ENCODE assay signal across 31 cellular contexts in genomic region chr16:1313721-1314120, GRCh38. TPM values are rescaled to one million over a fixed set of nuclear protein-coding genes. Genes with fewer than 3 reads are reported as not detected.
A peak's percentile ranks its signal among the peaks of the same experiment; 100 is the strongest.
DNase-seq lines count a peak whose midpoint lies in the region; FAIRE-seq and TF ChIP-seq lines count a peak whose summit lies in the region.
"Had no signal": no experiment of that assay in that cellular context is flagged by ENCODE, and none has a peak within 500 bp of the region (broad histone marks: within the 10 kb centered on the region; RNA-seq: fewer than 3 reads in every experiment).

No MANE protein-coding gene starts in this region.

- no peak overlapping the region for H3K4me3 ChIP-seq in BLaER1 treated with 17β-estradiol and CSF1 and Interleukin-3, amounts not matched to agents 10 nM and 100 nM
- H3K4me3 ChIP-seq in trophoblast cell (ENCODE audit: low read depth, low read length) (no peak overlapping the region), transverse colon (no peak overlapping the region)
- H3K4me3 ChIP-seq: GM23248, SJSA1 had no signal

- no peak overlapping the region for H4K91ac ChIP-seq in trophoblast cell (ENCODE audit: low read depth, low read length)

- 0 out of 22 replicates have a peak overlapping the region, but pooled peaks of 2 of the 11 experiments have one; percentile 7 to 8 for H3K4me2 ChIP-seq in BLaER1 treated with 17β-estradiol and CSF1 and Interleukin-3, amounts not matched to agents 10 nM and 100 nM
- H3K4me2 ChIP-seq in trophoblast cell (ENCODE audit: low read length): no peak overlapping the region

- WGBS in trophoblast cell (ENCODE audit: extremely low coverage, insufficient coverage, insufficient read length): no CpG with 5 or more reads among the region's 22 CpGs
- WGBS in transverse colon (ENCODE audit: low coverage in 1 of 2), 2 donors: 93% methylated on average over 21 of the region's 22 CpGs; no CpG with 5 or more reads in 1 of the 2 donors

- peaks cover 22% of the 10 kb centered on the region for H3K36me3 Mint-ChIP-seq in chondrocyte (ENCODE audit: low read depth)

- no peaks in the 10 kb centered on the region for H3K9me3 Mint-ChIP-seq in chondrocyte (ENCODE audit: low read depth)

- H3K9me3 ChIP-seq in BLaER1 treated with 17β-estradiol and CSF1 and Interleukin-3, amounts not matched to agents 10 nM and 100 nM (replicated peaks in 1 of 11): no peaks in the 10 kb centered on the region
- no peaks in the 10 kb centered on the region for H3K9me3 ChIP-seq in trophoblast cell (ENCODE audit: insufficient read depth, low read depth, low read length)
- no peaks in the 10 kb centered on the region for H3K9me3 ChIP-seq in transverse colon
- H3K9me3 ChIP-seq: SJSA1 had no signal

- H4K20me1 ChIP-seq in BLaER1 treated with 17β-estradiol and CSF1 and Interleukin-3, amounts not matched to agents 10 nM and 100 nM: peaks cover 89 to 92% (median 90%) of the 10 kb centered on the region in 11 experiments

- peak overlapping the region; percentile 86 for H3K4ac ChIP-seq in trophoblast cell (ENCODE audit: low read depth, low read length)

- H2BK120ac ChIP-seq in trophoblast cell (ENCODE audit: insufficient read depth, low read length, poor library complexity): no peak overlapping the region

- H3K9ac ChIP-seq in BLaER1 treated with 17β-estradiol and CSF1 and Interleukin-3, amounts not matched to agents 10 nM and 100 nM: peak overlapping the region in 7 of 11 experiments; percentile 24 to 100 (median 39); a peak in 7 of 22 replicates
- no peak overlapping the region for H3K9ac ChIP-seq in trophoblast cell (ENCODE audit: low read length)
- H3K9ac ChIP-seq: GM23248 had no signal

- FAIRE-seq in GM12891 (lab: Jason Lieb, UNC): no peak
- FAIRE-seq: A204.1 had no signal

- DNase-seq in GM12891 (ENCODE audit: insufficient read length, low spot score): no peak
- peak; percentile 92 for DNase-seq in chondrocyte (ENCODE audit: low spot score)
- no peak for DNase-seq in trophoblast cell
- DNase-seq in transverse colon: no peak
- no peak for DNase-seq in NCI-H1930 (lab: John Stamatoyannopoulos, UW)
- no peak for DNase-seq in T-helper 2 cell
- DNase-seq: C1 segment of cervical spinal cord; CD4-positive, alpha-beta memory T cell; COR-L47; DMS79 treated with DMSO at 0.1 percent for 48 hours; GF-D8; GM23248; H9; KBM-7; MV-4-11; NCI-H1105; NCI-H146; NCI-H2029; NCI-H446 treated with DMSO at 0.1 percent for 48 hours; NCI-H526; NCI-H82; NK-92 treated with Interleukin-12 subunit alpha and Interleukin-12 subunit beta, amount 100 ng/mL, for 24 hours; Right ventricle myocardium superior; RPMI8226 had no signal

- no peak overlapping the region for H3K27ac Mint-ChIP-seq in chondrocyte (ENCODE audit: unreplicated experiment)

- TF ChIP-seq EP300 in transverse colon (IDR thresholded peaks at IDR 0.05; ENCODE audit: low read depth): no peak

- in situ Hi-C loops in transverse colon (cut with MboI; ENCODE audit: low pct_ligation_motif_present in 1 of 4, low pct_unique_long_range_greater_than_20kb in 1 of 4, low sequenced_read_pairs in 3 of 4): no loop called here

- TF ChIP-seq POLR2A in GM12891 (IDR thresholded peaks at IDR 0.05; ENCODE audit: low read depth, low read length): 0 out of 2 replicates have a peak, but pooled peaks have one; percentile 18
- no peak for TF ChIP-seq POLR2A in transverse colon (IDR thresholded peaks at IDR 0.05)

- H2BK5ac ChIP-seq in trophoblast cell (ENCODE audit: low read depth, low read length, poor library complexity): no peak overlapping the region

- no peak overlapping the region for H4K12ac ChIP-seq in trophoblast cell (ENCODE audit: low read depth, low read length)

- H3K18ac ChIP-seq in trophoblast cell (ENCODE audit: low read length): no peak overlapping the region

- H4K8ac ChIP-seq in trophoblast cell (ENCODE audit: low read depth, low read length): no peak overlapping the region

- no peak overlapping the region for H2AK5ac ChIP-seq in trophoblast cell (ENCODE audit: low read length)

- no peak overlapping the region for H3K4me3 Mint-ChIP-seq in chondrocyte (ENCODE audit: unreplicated experiment)

- H3K79me1 ChIP-seq in trophoblast cell (ENCODE audit: low read length): peaks cover 3% of the 10 kb centered on the region

- no peak overlapping the region for H3K23ac ChIP-seq in trophoblast cell (ENCODE audit: low read length)

- peaks cover 71 to 84% (median 78%) of the 10 kb centered on the region in 11 experiments for H3K36me3 ChIP-seq in BLaER1 treated with 17β-estradiol and CSF1 and Interleukin-3, amounts not matched to agents 10 nM and 100 nM
- H3K36me3 ChIP-seq in trophoblast cell (ENCODE audit: control insufficient read depth in 1 of 2, insufficient read depth in 2 of 2, low read length in 2 of 2) (peaks cover 62 to 67% of the 10 kb centered on the region in 2 experiments), transverse colon (peaks cover 0 to 44% (median 18%) of the 10 kb centered on the region in 4 donors)

- peaks cover 31% of the 10 kb centered on the region for H3K4me1 Mint-ChIP-seq in chondrocyte (ENCODE audit: low read depth)

- intact Hi-C loops in transverse colon (cut with DNase I; ENCODE audit: low total_unique reads): no loop called here

- peaks cover 44% of the 10 kb centered on the region for H3K79me2 ChIP-seq in trophoblast cell (ENCODE audit: control insufficient read depth, insufficient read depth, low read length, poor library complexity)

- H2AFZ ChIP-seq in trophoblast cell (ENCODE audit: insufficient read depth, low read length, poor library complexity): no peak overlapping the region
- H2AFZ ChIP-seq: GM23248 had no signal

- no peaks in the 10 kb centered on the region for H3K27me3 ChIP-seq in BLaER1 treated with 17β-estradiol and CSF1 and Interleukin-3, amounts not matched to agents 10 nM and 100 nM
- H3K27me3 ChIP-seq in trophoblast cell (ENCODE audit: insufficient read depth, low read length) (no peaks in the 10 kb centered on the region), transverse colon (no peaks in the 10 kb centered on the region)
- H3K27me3 ChIP-seq: SJSA1 had no signal

- H3K4me1 ChIP-seq in BLaER1 treated with 17β-estradiol and CSF1 and Interleukin-3, amounts not matched to agents 10 nM and 100 nM: peaks cover 20 to 31% (median 23%) of the 10 kb centered on the region in 10 experiments
- H3K4me1 ChIP-seq in trophoblast cell (ENCODE audit: control insufficient read depth in 1 of 2, insufficient read depth in 2 of 2, low read length in 2 of 2) (peaks cover 11 to 13% of the 10 kb centered on the region in 2 experiments), transverse colon (peaks cover 17 to 32% (median 30%) of the 10 kb centered on the region in 4 donors)

- H3K27ac ChIP-seq in BLaER1 treated with 17β-estradiol and CSF1 and Interleukin-3, amounts not matched to agents 10 nM and 100 nM: no peak overlapping the region
- no peak overlapping the region for H3K27ac ChIP-seq in trophoblast cell (ENCODE audit: low read depth, low read length)
- no peak overlapping the region for H3K27ac ChIP-seq in transverse colon
- H3K27ac ChIP-seq: GM23248, SJSA1 had no signal

- no peak overlapping the region for H2BK12ac ChIP-seq in trophoblast cell (ENCODE audit: low read length)

- TF ChIP-seq CTCF in chondrocyte (IDR thresholded peaks at IDR 0.05) (no peak), transverse colon (IDR thresholded peaks at IDR 0.05) (no peak)

- no peaks in the 10 kb centered on the region for H3K27me3 Mint-ChIP-seq in chondrocyte (ENCODE audit: low read depth)
- H3K27me3 Mint-ChIP-seq: CD4-positive, alpha-beta memory T cell had no signal

- no peak overlapping the region for H3K14ac ChIP-seq in trophoblast cell (ENCODE audit: low read length)

TF ChIP-seq in GM12891, 5 proteins besides CTCF, POLR2A, EP300 and RAD21:
- no peak for TF ChIP-seq PAX5 (IDR thresholded peaks at IDR 0.05; ENCODE audit: insufficient read depth, low read length, severe bottlenecking)
- no peak for TF ChIP-seq TAF1 (IDR thresholded peaks at IDR 0.05; ENCODE audit: low read depth, low read length)
- no peak for TF ChIP-seq SPI1 (IDR thresholded peaks at IDR 0.05; ENCODE audit: low read depth, low read length)
- TF ChIP-seq POU2F2 (IDR thresholded peaks at IDR 0.05; ENCODE audit: low read depth, low read length): no peak
- no peak for TF ChIP-seq POLR2AphosphoS5 (IDR thresholded peaks at IDR 0.05; ENCODE audit: low read depth, low read length)

RNA-seq across cellular contexts. Expression of gene UBE2I, which starts 4.3 kb away (rescaled TPM):
- 113 TPM for polyA plus RNA-seq in GM12891 (2012; ENCODE audit: low read depth, missing spikeins)
- total RNA-seq in chondrocyte (97.9 to 110 TPM (median 105 TPM) in 3 replicates), transverse colon (100 to 1,000 TPM in 1 of 4 donors, 10 to 100 TPM in 3; 55.4 to 110 (median 58.5) TPM)
- polyA plus RNA-seq in trophoblast cell (2013): 191 and 198 TPM in 2 replicates

RNA-seq across cellular contexts. Expression of gene BAIAP3, which starts 19.7 kb away (rescaled TPM):
- 0.21 TPM for polyA plus RNA-seq in GM12891 (2012; ENCODE audit: low read depth, missing spikeins)
- total RNA-seq in chondrocyte (0.36 to 1.7 TPM (median 1.5 TPM) in 3 replicates), transverse colon (100 to 1,000 TPM in 1 of 4 donors, 10 to 100 TPM in 1, 1 to 10 TPM in 2; 7.3 to 190 (median 11.4) TPM)
- polyA plus RNA-seq in trophoblast cell (2013): 2.1 and 2.5 TPM in 2 replicates

RNA-seq across cellular contexts. Expression of gene TSR3, which starts 38.0 kb away (rescaled TPM):
- 42.4 TPM for polyA plus RNA-seq in GM12891 (2012; ENCODE audit: low read depth, missing spikeins)
- 52.2 to 56.8 TPM (median 56.0 TPM) in 3 replicates for total RNA-seq in chondrocyte
- polyA plus RNA-seq in trophoblast cell (2013): 34.9 and 35.3 TPM in 2 replicates
- total RNA-seq in transverse colon: 100 to 1,000 TPM in 1 of 4 donors, 10 to 100 TPM in 3; 56.4 to 135 (median 75.3) TPM

RNA-seq across cellular contexts. Expression of gene GNPTG, which starts 38.0 kb away (rescaled TPM):
- polyA plus RNA-seq in GM12891 (2012; ENCODE audit: low read depth, missing spikeins): 18.7 TPM
- total RNA-seq in chondrocyte (58.3 to 68.4 TPM (median 60.7 TPM) in 3 replicates), transverse colon (100 to 1,000 TPM in 1 of 4 donors, 10 to 100 TPM in 3; 53.8 to 130 (median 79.1) TPM)
- 23.8 and 24.6 TPM in 2 replicates for polyA plus RNA-seq in trophoblast cell (2013)

RNA-seq across cellular contexts. Expression of gene TPSD1, which starts 57.9 kb away (rescaled TPM):
- polyA plus RNA-seq in GM12891 (2012; ENCODE audit: low read depth, missing spikeins): not detected
- total RNA-seq in chondrocyte (not detected in 3 replicates), transverse colon (10 to 100 TPM in 1 of 4 donors, 1 to 10 TPM in 2, not detected in 1; 4.6 to 12.0 (median 7.8) TPM)
- not detected in 2 replicates for polyA plus RNA-seq in trophoblast cell (2013)
- total RNA-seq: CD4-positive, alpha-beta memory T cell; GM23248; H9; HT1080; LHCN-M2; MCF 10A; SJSA1 had no signal
- polyA plus RNA-seq: AG04450; CD4-positive, alpha-beta memory T cell; GM23248 had no signal
